In genomic region chr1:47890779-47891178, GRCh38 we compare ENCODE assay signal across 8 cellular contexts.
"Had no signal": no experiment of that assay in that cellular context is flagged by ENCODE, and none has a peak within 500 bp of the region (broad histone marks: within the 10 kb centered on the region; RNA-seq: fewer than 3 reads in every experiment).

No MANE protein-coding gene starts in this region.

- ATAC-seq: HCT116, K562 had no signal

- H3K4me1 ChIP-seq: HAP-1 had no signal

- H3K4me3 ChIP-seq: GM23248, HAP-1, K562 had no signal

- H3K36me3 ChIP-seq: HAP-1 had no signal

- DNase-seq: GM23248, GOT3, H7, HFFc6, IMR-90 had no signal

- H3K9me3 ChIP-seq: HAP-1 had no signal

- H3K27ac ChIP-seq: GM23248 had no signal
